16 cellular contexts compared by ENCODE assay signal in the genomic region with DNA sequence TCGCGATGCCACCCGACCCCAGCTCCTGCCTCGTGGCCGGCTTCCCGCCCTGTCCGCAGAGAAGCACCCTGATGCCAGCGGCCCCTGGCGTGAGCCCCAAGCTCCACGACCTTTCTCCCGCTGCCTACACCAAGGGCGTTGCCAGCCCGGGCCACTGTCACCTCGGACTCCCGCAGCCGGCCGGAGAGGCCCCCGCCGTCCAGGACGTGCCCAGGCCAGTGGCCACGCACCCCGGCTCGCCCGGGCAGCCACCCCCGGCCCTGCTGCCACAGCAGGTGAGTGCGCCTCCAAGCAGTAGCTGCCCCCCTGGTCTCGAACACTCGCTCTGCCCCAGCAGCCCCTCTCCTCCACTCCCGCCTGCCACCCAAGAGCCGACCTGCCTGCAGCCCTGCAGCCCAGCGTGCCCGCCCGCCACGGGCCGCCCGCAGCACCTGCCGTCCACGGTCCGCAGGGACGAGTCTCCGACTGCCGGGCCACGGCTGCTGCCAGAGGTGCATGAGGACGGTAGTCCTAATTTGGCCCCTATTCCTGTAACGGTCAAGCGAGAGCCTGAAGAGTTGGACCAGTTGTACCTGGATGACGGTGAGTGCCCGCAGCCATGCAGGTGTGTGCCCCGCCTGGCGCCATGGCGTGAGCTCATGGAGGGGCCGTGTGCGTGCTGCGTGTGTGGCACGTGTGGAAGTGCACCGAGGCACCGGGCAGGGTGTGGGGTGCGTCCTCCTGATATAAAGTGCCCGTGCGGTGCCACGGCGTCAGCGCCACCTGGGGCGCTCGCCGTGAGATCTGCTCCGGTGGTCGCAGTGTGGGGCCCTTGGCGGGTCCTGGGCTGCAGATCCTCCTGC.
DNase-seq lines count a peak whose midpoint lies in the region; ATAC-seq and TF ChIP-seq lines count a peak whose summit lies in the region.
"Had no signal": no experiment of that assay in that cellular context is flagged by ENCODE, and none has a peak within 500 bp of the region (broad histone marks: within the 10 kb centered on the region; RNA-seq: fewer than 3 reads in every experiment).

No MANE protein-coding gene starts in this region.

- no peaks in the 10 kb centered on the region for H3K9me3 ChIP-seq in right atrium auricular region
- no peaks in the 10 kb centered on the region for H3K9me3 ChIP-seq in osteoblast (ENCODE audit: low read depth, low read length)
- H3K9me3 ChIP-seq in aorta (ENCODE audit: control insufficient read depth, low read length): no peaks in the 10 kb centered on the region
- H3K9me3 ChIP-seq: neutrophil had no signal

- no peak overlapping the region for H3K4ac ChIP-seq in mesendoderm (ENCODE audit: low read depth, low read length)

- H3K4me2 ChIP-seq in osteoblast (ENCODE audit: insufficient read depth, low read length) (peak overlapping the region; percentile 83), mesendoderm (ENCODE audit: low read length) (no peak overlapping the region)

- H2BK15ac ChIP-seq in mesendoderm (replicated peaks; ENCODE audit: low read depth): no peak overlapping the region

- no peak overlapping the region for H3K9ac ChIP-seq in mesendoderm (ENCODE audit: low read length)

- H3K23ac ChIP-seq in mesendoderm (ENCODE audit: low read length): no peak overlapping the region

- H4K5ac ChIP-seq in mesendoderm (ENCODE audit: low read length): no peak overlapping the region

- H2AK5ac ChIP-seq in mesendoderm (ENCODE audit: low read length): no peak overlapping the region

- H3K79me2 ChIP-seq in osteoblast (ENCODE audit: insufficient read depth, low read length) (no peaks in the 10 kb centered on the region), mesendoderm (ENCODE audit: control insufficient read depth, insufficient read depth, low read length) (no peaks in the 10 kb centered on the region)

- H3K4me1 ChIP-seq in right atrium auricular region: peaks cover 0 to 10% of the 10 kb centered on the region in 2 donors
- H3K4me1 ChIP-seq in osteoblast (ENCODE audit: insufficient read depth, low read length): peaks cover 17% of the 10 kb centered on the region
- no peaks in the 10 kb centered on the region for H3K4me1 ChIP-seq in aorta (ENCODE audit: control insufficient read depth in 1 of 2, insufficient read depth in 2 of 2, low read length in 2 of 2)
- H3K4me1 ChIP-seq in mesendoderm (ENCODE audit: control insufficient read depth, low read depth, low read length): no peaks in the 10 kb centered on the region

- no peak overlapping the region for H3K18ac ChIP-seq in mesendoderm (ENCODE audit: low read length)

- H2BK5ac ChIP-seq in mesendoderm (ENCODE audit: low read length): no peak overlapping the region

- H3K4me3 ChIP-seq in right atrium auricular region (no peak overlapping the region), osteoblast (ENCODE audit: insufficient read depth, low read length) (no peak overlapping the region), aorta (ENCODE audit: low read length in 2 of 2) (no peak overlapping the region), mesendoderm (ENCODE audit: low read length) (no peak overlapping the region)

- H3K36me3 ChIP-seq in right atrium auricular region (peaks cover 26% of the 10 kb centered on the region), osteoblast (ENCODE audit: insufficient read depth, low read length) (no peaks in the 10 kb centered on the region), aorta (ENCODE audit: control insufficient read depth in 1 of 2, insufficient read depth in 2 of 2, low read length in 1 of 2) (no peaks in the 10 kb centered on the region), mesendoderm (ENCODE audit: control insufficient read depth, insufficient read depth, low read length) (no peaks in the 10 kb centered on the region)

- H4K8ac ChIP-seq in mesendoderm (ENCODE audit: low read depth, low read length): no peak overlapping the region

- peak; percentile 37 for DNase-seq in Right ventricle myocardium inferior (ENCODE audit: missing footprints)
- DNase-seq in right atrium auricular region (ENCODE audit: low spot score): no peak
- DNase-seq in fibroblast of gingiva (ENCODE audit: low read depth): peak; percentile 9
- no peak for DNase-seq in osteoblast (ENCODE audit: insufficient read length, low spot score, missing footprints)
- peak; percentile 56 to 80 for DNase-seq in aorta
- DNase-seq in mesendoderm: no peak
- DNase-seq in GM13976 (ENCODE audit: low spot score): no peak
- DNase-seq: activated CD4-positive, alpha-beta T cell treated with anti-CD3 and anti-CD28 coated beads for 48 hours; anterior cingulate cortex; hypothalamus; NCI-H2081; NCI-H748 treated with DMSO at 0.1 percent for 48 hours; stimulated activated CD8-positive, alpha-beta memory T cell treated with anti-CD3 and anti-CD28 coated beads, Interleukin-4, amount 100 ng/mL, for 48 hours had no signal

- H2AFZ ChIP-seq in osteoblast (ENCODE audit: low read length): no peak overlapping the region

- no peak overlapping the region for H2BK120ac ChIP-seq in mesendoderm (ENCODE audit: low read depth, low read length)

- TF ChIP-seq CTCF in right atrium auricular region (IDR thresholded peaks at IDR 0.05) (no peak), osteoblast (IDR thresholded peaks at IDR 0.05; ENCODE audit: extremely low read depth, low read depth, low read length) (no peak), GM13976 (IDR thresholded peaks at IDR 0.05; ENCODE audit: borderline replicate concordance, control extremely low read depth, extremely low read depth, insufficient read depth, missing control alignments) (no peak)

- no peak overlapping the region for H3K56ac ChIP-seq in mesendoderm (ENCODE audit: low read length)

- H3K27me3 ChIP-seq in right atrium auricular region (no peaks in the 10 kb centered on the region), osteoblast (ENCODE audit: insufficient read depth, low read length) (no peaks in the 10 kb centered on the region), aorta (ENCODE audit: control insufficient read depth in 1 of 2, insufficient read depth in 2 of 2, low read length in 1 of 2) (no peaks in the 10 kb centered on the region), mesendoderm (ENCODE audit: insufficient read depth, low read length, poor library complexity) (no peaks in the 10 kb centered on the region)
- H3K27me3 ChIP-seq: neutrophil had no signal

- H3K79me1 ChIP-seq in mesendoderm (ENCODE audit: low read length): no peaks in the 10 kb centered on the region

- 66 to 70% methylated on average over 65 to 69 of the region's 69 CpGs for WGBS in aorta, 2 donors
- no CpG with 5 or more reads among the region's 69 CpGs for WGBS in mesendoderm (ENCODE audit: extremely low coverage, insufficient coverage, low lambda C conversion rate)

- H4K20me1 ChIP-seq in osteoblast (ENCODE audit: insufficient read depth, low read length): no peaks in the 10 kb centered on the region

- in situ Hi-C loops in GM13976 (cut with MboI; ENCODE audit: low sequenced_read_pairs, unreplicated experiment): no loop called here

- ATAC-seq in Right ventricle myocardium inferior (no peak), aorta (ENCODE audit: low FRiP score) (no peak), GM19463 (IDR thresholded peaks at IDR 0.05; ENCODE audit: unreplicated experiment) (no peak)
- ATAC-seq: activated T-helper 17 cell treated with anti-CD3 and anti-CD28 coated beads, Interleukin-2, amount 50 U/mL, for 72 hours had no signal

- H3K27ac ChIP-seq in right atrium auricular region (peak overlapping the region in 1 of 2 donors; percentile 26), osteoblast (ENCODE audit: low read depth, low read length) (peak overlapping the region; percentile 98), aorta (ENCODE audit: low read depth in 1 of 2, low read length in 2 of 2) (no peak overlapping the region), mesendoderm (ENCODE audit: low read depth, low read length) (no peak overlapping the region)
- H3K27ac ChIP-seq: neutrophil had no signal

- intact Hi-C loops in Right ventricle myocardium inferior (cut with DNase I): no loop called here
- intact Hi-C loops in aorta (cut with DNase I): loop anchor here in 1 of 2 donors (1.0 kb wide), 1 partner anchor 21 kb away; no protein-coding TSS in a partner anchor

Comparison
In these comparisons a context has a peak if more than half of its experiments do, and no peak if none do; other contexts are left out.
1. DNase-seq: peak in Right ventricle myocardium inferior (single experiment), fibroblast of gingiva (single experiment) and aorta (2 of 2); none in right atrium auricular region (single experiment), osteoblast (single experiment), mesendoderm (single experiment) and GM13976 (single experiment).